Comparison of ENCODE assay signal across 13 cellular contexts in genomic region chr1:181179279-181179979, GRCh38.
DNase-seq lines count a peak whose midpoint lies in the region; ATAC-seq and TF ChIP-seq lines count a peak whose summit lies in the region.
"Had no signal": no experiment of that assay in that cellular context is flagged by ENCODE, and none has a peak within 500 bp of the region (broad histone marks: within the 10 kb centered on the region; RNA-seq: fewer than 3 reads in every experiment).

No MANE protein-coding gene starts in this region.

- peaks cover 12% of the 10 kb centered on the region for H3K4me1 Mint-ChIP-seq in activated CD8-positive, alpha-beta T cell treated with anti-CD3 and anti-CD28 coated beads for 36 hours (ENCODE audit: low read depth)
- H3K4me1 Mint-ChIP-seq in activated CD8-positive, alpha-beta T cell treated with anti-CD3 and anti-CD28 coated beads, Interleukin-2, amount 10 ng/mL, durations not matched to agents 7 days and 5 days (ENCODE audit: low read depth), result peaks cover 11% of the 10 kb centered on the region
- H3K4me1 Mint-ChIP-seq in Caco-2 (ENCODE audit: low read depth, unreplicated experiment), result peaks cover 7% of the 10 kb centered on the region
- H3K4me1 Mint-ChIP-seq: stimulated activated memory B cell treated with anti-CD40 and anti-IgM and Interleukin-4, amounts not matched to agents 10 μg/mL and 1 μg/mL and 100 μg/mL, for 72 hours had no signal

- WGBS in heart right ventricle, 2 donors, result 44 to 51% methylated on average over 10 of the region's 10 CpGs

- H3K27ac ChIP-seq in heart right ventricle, result peak overlapping the region in 7 of 10 donors; percentile 53 to 81 (median 66)
- H3K27ac ChIP-seq: body of pancreas, HL-60, pancreas had no signal

- peak overlapping the region; percentile 53 for H3K27ac Mint-ChIP-seq in activated CD8-positive, alpha-beta T cell treated with anti-CD3 and anti-CD28 coated beads for 36 hours
- H3K27ac Mint-ChIP-seq in activated CD8-positive, alpha-beta T cell treated with anti-CD3 and anti-CD28 coated beads, Interleukin-2, amount 10 ng/mL, durations not matched to agents 7 days and 5 days, result no peak overlapping the region
- no peak overlapping the region for H3K27ac Mint-ChIP-seq in Caco-2 (ENCODE audit: unreplicated experiment)
- H3K27ac Mint-ChIP-seq: stimulated activated memory B cell treated with anti-CD40 and anti-IgM and Interleukin-4, amounts not matched to agents 10 μg/mL and 1 μg/mL and 100 μg/mL, for 72 hours had no signal

- POLR2A ChIA-PET in activated CD8-positive, alpha-beta T cell treated with anti-CD3 and anti-CD28 coated beads for 36 hours (lab: Charles Lee), result interaction anchor here (1.0 kb wide), 1 partner anchor 144 kb away, joined by 3 read pairs; no protein-coding TSS in a partner anchor
- POLR2A ChIA-PET in activated CD8-positive, alpha-beta T cell treated with anti-CD3 and anti-CD28 coated beads, Interleukin-2, amount 10 ng/mL, durations not matched to agents 7 days and 5 days (lab: Charles Lee), result no interaction called here
- POLR2A ChIA-PET in Caco-2 (lab: Charles Lee), result no interaction called here

- peaks cover 0 to 7% (median 0%) of the 10 kb centered on the region in 7 donors for H3K27me3 ChIP-seq in heart right ventricle
- no peaks in the 10 kb centered on the region for H3K27me3 ChIP-seq in Caco-2 (replicated peaks; ENCODE audit: control insufficient read depth, insufficient read depth, low read length)
- H3K27me3 ChIP-seq: body of pancreas, pancreas had no signal

- ATAC-seq in activated CD8-positive, alpha-beta T cell treated with anti-CD3 and anti-CD28 coated beads for 36 hours, result peak; percentile 19
- ATAC-seq in activated CD8-positive, alpha-beta T cell treated with anti-CD3 and anti-CD28 coated beads, Interleukin-2, amount 10 ng/mL, durations not matched to agents 7 days and 5 days, result no peak
- ATAC-seq in heart right ventricle, result peak in 6 of 8 donors; percentile 2 to 22 (median 12)
- peak; percentile 35 for ATAC-seq in sciatic nerve
- ATAC-seq: stimulated activated memory B cell treated with anti-CD40 and anti-IgM and Interleukin-4, amounts not matched to agents 10 μg/mL and 1 μg/mL and 100 μg/mL, for 72 hours had no signal

- CTCF ChIA-PET in activated CD8-positive, alpha-beta T cell treated with anti-CD3 and anti-CD28 coated beads for 36 hours (lab: Charles Lee), result interaction anchor here (1.0 to 2.3 kb wide), 8 partner anchors 10 to 246 kb away, joined by 3 to 15 read pairs (median 3); no protein-coding TSS in a partner anchor
- CTCF ChIA-PET in activated CD8-positive, alpha-beta T cell treated with anti-CD3 and anti-CD28 coated beads, Interleukin-2, amount 10 ng/mL, durations not matched to agents 7 days and 5 days (lab: Charles Lee), result interaction anchor here (1.0 to 3.0 kb wide), 3 partner anchors 10 to 251 kb away, joined by 7 to 9 read pairs (median 8); no protein-coding TSS in a partner anchor
- CTCF ChIA-PET in Caco-2 (lab: Charles Lee), result no interaction called here

- H3K27me3 Mint-ChIP-seq in activated CD8-positive, alpha-beta T cell treated with anti-CD3 and anti-CD28 coated beads for 36 hours, result no peaks in the 10 kb centered on the region
- peaks cover 15% of the 10 kb centered on the region for H3K27me3 Mint-ChIP-seq in activated CD8-positive, alpha-beta T cell treated with anti-CD3 and anti-CD28 coated beads, Interleukin-2, amount 10 ng/mL, durations not matched to agents 7 days and 5 days (ENCODE audit: low read depth)
- H3K27me3 Mint-ChIP-seq in Caco-2 (ENCODE audit: insufficient read depth, unreplicated experiment), result peaks cover 9% of the 10 kb centered on the region

- H3K9me3 ChIP-seq in heart right ventricle (no peaks in the 10 kb centered on the region), Caco-2 (no peaks in the 10 kb centered on the region)
- H3K9me3 ChIP-seq: body of pancreas, pancreas had no signal

- no peaks in the 10 kb centered on the region for H3K9me3 Mint-ChIP-seq in activated CD8-positive, alpha-beta T cell treated with anti-CD3 and anti-CD28 coated beads for 36 hours
- no peaks in the 10 kb centered on the region for H3K9me3 Mint-ChIP-seq in activated CD8-positive, alpha-beta T cell treated with anti-CD3 and anti-CD28 coated beads, Interleukin-2, amount 10 ng/mL, durations not matched to agents 7 days and 5 days (ENCODE audit: insufficient read depth)
- no peaks in the 10 kb centered on the region for H3K9me3 Mint-ChIP-seq in Caco-2 (ENCODE audit: unreplicated experiment)
- H3K9me3 Mint-ChIP-seq: stimulated activated memory B cell treated with anti-CD40 and anti-IgM and Interleukin-4, amounts not matched to agents 10 μg/mL and 1 μg/mL and 100 μg/mL, for 72 hours had no signal

- H3K4me3 ChIP-seq in heart right ventricle (no peak overlapping the region), Caco-2 (ENCODE audit: low read depth, low read length) (no peak overlapping the region)
- H3K4me3 ChIP-seq: body of pancreas, pancreas had no signal

- BruUV-seq in Caco-2 (replicated peaks; lab: Mats Ljungman, UMichigan), result no TSS peak

- intact Hi-C loops in activated CD8-positive, alpha-beta T cell treated with anti-CD3 and anti-CD28 coated beads for 36 hours (cut with micrococcal nuclease), result no loop called here
- intact Hi-C loops in heart right ventricle (cut with DNase I), result no loop called here
- intact Hi-C loops in sciatic nerve (cut with DNase I), result no loop called here
- intact Hi-C loops in Caco-2 (cut with micrococcal nuclease; ENCODE audit: unreplicated experiment), result no loop called here

- in situ Hi-C loops in KBM-7 (cut with MboI; ENCODE audit: low pct_unique_long_range_greater_than_20kb, low sequenced_read_pairs), result no loop called here

- peaks cover 0 to 47% (median 17%) of the 10 kb centered on the region in 9 donors for H3K4me1 ChIP-seq in heart right ventricle
- H3K4me1 ChIP-seq in Caco-2, result 0 out of 2 replicates have a peak, but pooled peaks cover 4% of the 10 kb centered on the region
- H3K4me1 ChIP-seq: body of pancreas, pancreas had no signal

- H3K4me3 Mint-ChIP-seq in activated CD8-positive, alpha-beta T cell treated with anti-CD3 and anti-CD28 coated beads for 36 hours, result peak overlapping the region; percentile 10
- H3K4me3 Mint-ChIP-seq in activated CD8-positive, alpha-beta T cell treated with anti-CD3 and anti-CD28 coated beads, Interleukin-2, amount 10 ng/mL, durations not matched to agents 7 days and 5 days, result no peak overlapping the region
- no peak overlapping the region for H3K4me3 Mint-ChIP-seq in Caco-2 (ENCODE audit: unreplicated experiment)
- H3K4me3 Mint-ChIP-seq: stimulated activated memory B cell treated with anti-CD40 and anti-IgM and Interleukin-4, amounts not matched to agents 10 μg/mL and 1 μg/mL and 100 μg/mL, for 72 hours had no signal

- TF ChIP-seq CTCF in activated CD8-positive, alpha-beta T cell treated with anti-CD3 and anti-CD28 coated beads for 36 hours (IDR thresholded peaks at IDR 0.05), result no peak
- no peak for TF ChIP-seq CTCF in heart right ventricle (IDR thresholded peaks at IDR 0.05)
- no peak for TF ChIP-seq CTCF in Caco-2 (IDR thresholded peaks at IDR 0.05; ENCODE audit: insufficient read depth in 1 of 2, low read depth in 1 of 2, low read length in 1 of 2, severe bottlenecking in 1 of 2, unreplicated experiment in 1 of 2)

- H3K36me3 ChIP-seq in heart right ventricle (no peaks in the 10 kb centered on the region), Caco-2 (ENCODE audit: control insufficient read depth, insufficient read depth, low read length) (no peaks in the 10 kb centered on the region)
- H3K36me3 ChIP-seq: pancreas had no signal

- DNase-seq in activated CD8-positive, alpha-beta T cell treated with anti-CD3 and anti-CD28 coated beads for 36 hours, result no peak
- no peak for DNase-seq in activated CD8-positive, alpha-beta T cell treated with anti-CD3 and anti-CD28 coated beads, Interleukin-2, amount 10 ng/mL, durations not matched to agents 7 days and 5 days
- DNase-seq in NCI-H345 (lab: John Stamatoyannopoulos, UW) (peak; percentile 73), heart right ventricle (no peak), sciatic nerve (ENCODE audit: low spot score) (no peak), NCI-H1048 (lab: John Stamatoyannopoulos, UW) (no peak), KBM-7 (no peak), Caco-2 (no peak)
- DNase-seq: SHP77 treated with DMSO at 0.1 percent for 48 hours had no signal

- H3K36me3 Mint-ChIP-seq in activated CD8-positive, alpha-beta T cell treated with anti-CD3 and anti-CD28 coated beads for 36 hours (ENCODE audit: low read depth), result no peaks in the 10 kb centered on the region
- no peaks in the 10 kb centered on the region for H3K36me3 Mint-ChIP-seq in activated CD8-positive, alpha-beta T cell treated with anti-CD3 and anti-CD28 coated beads, Interleukin-2, amount 10 ng/mL, durations not matched to agents 7 days and 5 days (ENCODE audit: low read depth)
- H3K36me3 Mint-ChIP-seq in Caco-2 (ENCODE audit: insufficient read depth, unreplicated experiment), result no peaks in the 10 kb centered on the region
- H3K36me3 Mint-ChIP-seq: stimulated activated memory B cell treated with anti-CD40 and anti-IgM and Interleukin-4, amounts not matched to agents 10 μg/mL and 1 μg/mL and 100 μg/mL, for 72 hours had no signal
